In the genomic region with DNA sequence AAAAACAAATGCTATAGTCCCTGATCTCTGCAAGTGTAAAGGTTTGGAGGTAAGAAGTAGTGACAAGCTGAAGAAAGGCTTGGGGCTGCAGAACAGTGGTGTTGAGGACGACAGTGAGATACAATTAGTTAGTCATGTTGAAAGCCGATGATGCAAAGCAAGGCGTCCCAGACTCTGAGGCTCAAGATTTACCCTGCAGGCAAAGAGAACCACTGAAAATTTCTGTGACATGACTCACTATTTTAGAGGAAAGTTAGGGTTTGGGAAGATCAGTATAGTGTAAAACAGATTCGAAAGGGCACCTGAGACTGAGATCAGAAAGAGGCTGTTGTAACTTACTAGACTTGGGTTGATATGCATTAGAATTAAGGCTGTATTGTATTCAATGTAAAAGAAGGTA, we compare ENCODE assay signal across 16 cellular contexts.
A peak's percentile ranks its signal among the peaks of the same experiment; 100 is the strongest.
DNase-seq lines count a peak whose midpoint lies in the region; ATAC-seq, FAIRE-seq and TF ChIP-seq lines count a peak whose summit lies in the region.
"Had no signal": no experiment of that assay in that cellular context is flagged by ENCODE, and none has a peak within 500 bp of the region (broad histone marks: within the 10 kb centered on the region; RNA-seq: fewer than 3 reads in every experiment).

No MANE protein-coding gene starts in this region.

- no peaks in the 10 kb centered on the region for H3K36me3 ChIP-seq in adipocyte (ENCODE audit: control insufficient read depth, insufficient read depth, low read length, severe bottlenecking)
- H3K36me3 ChIP-seq in aorta (ENCODE audit: control insufficient read depth in 1 of 2, insufficient read depth in 2 of 2, low read length in 1 of 2): no peaks in the 10 kb centered on the region
- no peaks in the 10 kb centered on the region for H3K36me3 ChIP-seq in HepG2 (replicated peaks in 1 of 2; ENCODE audit: control insufficient read depth in 1 of 2, insufficient read depth in 2 of 2, low read length in 2 of 2)
- H3K36me3 ChIP-seq: vagina had no signal

- H3K4me1 ChIP-seq in adipocyte (ENCODE audit: control insufficient read depth, insufficient read depth, low read length) (no peaks in the 10 kb centered on the region), aorta (ENCODE audit: control insufficient read depth in 1 of 2, insufficient read depth in 2 of 2, low read length in 2 of 2) (no peaks in the 10 kb centered on the region), HepG2 (ENCODE audit: insufficient read depth, low read length) (peaks cover 56% of the 10 kb centered on the region)
- H3K4me1 ChIP-seq: vagina had no signal

- H3K4me3 ChIP-seq in adipocyte (ENCODE audit: low read length): no peak overlapping the region
- H3K4me3 ChIP-seq in aorta (ENCODE audit: low read length in 2 of 2): no peak overlapping the region
- H3K4me3 ChIP-seq in HepG2 (replicated peaks in 1 of 3; ENCODE audit: insufficient read depth in 1 of 3, low read depth in 2 of 3, low read length in 3 of 3): no peak overlapping the region
- H3K4me3 ChIP-seq: vagina had no signal

- BruUV-seq in HepG2 (replicated peaks; lab: Mats Ljungman, UMichigan): no TSS peak

- intact Hi-C loops in aorta (cut with DNase I) (no loop called here), HepG2 (cut with micrococcal nuclease; ENCODE audit: unreplicated experiment) (no loop called here)

- CTCF ChIA-PET in HepG2 (lab: Yijun Ruan, JAX; ENCODE audit: low intra/inter-chr PET ratio, low total read pairs): no interaction called here

- no peaks in the 10 kb centered on the region for H3K79me2 ChIP-seq in HepG2 (ENCODE audit: insufficient read depth, low read length)

- no peak for TF ChIP-seq RAD21 in HepG2 (CRISPR knock-in tag; IDR thresholded peaks at IDR 0.05)

- in situ Hi-C loops in HepG2 (cut with HindIII; ENCODE audit: extremely low pct_ligation_motif_present, low pct_unique_long_range_greater_than_20kb): no loop called here

- H4K20me1 ChIP-seq in HepG2 (ENCODE audit: insufficient read depth, low read length): no peaks in the 10 kb centered on the region

- no peak overlapping the region for H3K4me2 ChIP-seq in HepG2 (ENCODE audit: low read depth, low read length)

- H3K27me3 ChIP-seq in adipocyte (replicated peaks; ENCODE audit: control insufficient read depth, insufficient read depth, low read length) (peaks cover 5% of the 10 kb centered on the region), aorta (ENCODE audit: control insufficient read depth in 1 of 2, insufficient read depth in 2 of 2, low read length in 1 of 2) (no peaks in the 10 kb centered on the region), HepG2 (ENCODE audit: control insufficient read depth in 1 of 2, insufficient read depth in 2 of 2, low read length in 2 of 2) (no peaks in the 10 kb centered on the region)
- H3K27me3 ChIP-seq: vagina had no signal

- POLR2A ChIA-PET in HepG2 (lab: Yijun Ruan, JAX): no interaction called here

- H2AFZ ChIP-seq in HepG2 (ENCODE audit: low read length): no peak overlapping the region

- TF ChIP-seq EP300 in HepG2 (IDR thresholded peaks at IDR 0.05; ENCODE audit: low read depth in 2 of 2, low read length in 2 of 2): no peak
- no peak for TF ChIP-seq EP300 in HepG2 (CRISPR knock-in tag; IDR thresholded peaks at IDR 0.05; ENCODE audit: borderline replicate concordance)

- no peak for TF ChIP-seq CTCF in HepG2 (CRISPR knock-in tag; IDR thresholded peaks at IDR 0.05)

- no peak overlapping the region for H3K9ac ChIP-seq in adipocyte (ENCODE audit: low read length)
- H3K9ac ChIP-seq in HepG2 (ENCODE audit: insufficient read depth, low read depth, low read length): no peak overlapping the region

- H3K9me3 ChIP-seq in adipocyte (ENCODE audit: control insufficient read depth, low read length) (no peaks in the 10 kb centered on the region), aorta (ENCODE audit: control insufficient read depth, low read length) (no peaks in the 10 kb centered on the region), HepG2 (ENCODE audit: low read length) (no peaks in the 10 kb centered on the region)
- H3K9me3 ChIP-seq: vagina had no signal

- DNase-seq in AG20443 (ENCODE audit: low spot score): peak; percentile 63
- DNase-seq in adipocyte (ENCODE audit: low read depth): peak; percentile 81
- peak; percentile 66 for DNase-seq in glomerular visceral epithelial cell (ENCODE audit: extremely low spot score)
- no peak for DNase-seq in aorta
- DNase-seq in HepG2 (ENCODE audit: low spot score): no peak
- DNase-seq in SIG-M5 (lab: John Stamatoyannopoulos, UW): no peak
- DNase-seq in KG1 (lab: John Stamatoyannopoulos, UW): no peak
- DNase-seq: activated CD8-positive, alpha-beta T cell treated with anti-CD3 and anti-CD28 coated beads, Interleukin-2, amount 10 ng/mL, durations not matched to agents 7 days and 5 days; activated naive CD4-positive, alpha-beta T cell treated with anti-CD3 and anti-CD28 coated beads for 36 hours; AML-193; dermis blood vessel endothelial cell; head of caudate nucleus; NCI-H187; T-helper 2 cell had no signal

- WGBS in aorta, 2 donors: 53 to 59% methylated on average over 4 of the region's 4 CpGs
- 84% methylated on average over 4 of the region's 4 CpGs for WGBS in HepG2 (ENCODE audit: low lambda C conversion rate)

- H3K27ac ChIP-seq in aorta (ENCODE audit: low read depth in 1 of 2, low read length in 2 of 2) (no peak overlapping the region), HepG2 (ENCODE audit: extremely low read length, insufficient read depth, low read length) (no peak overlapping the region)
- H3K27ac ChIP-seq: vagina had no signal

- ATAC-seq in HG02870 (IDR thresholded peaks at IDR 0.05; ENCODE audit: unreplicated experiment) (peak; percentile 75), aorta (ENCODE audit: low FRiP score) (no peak), HepG2 (no peak)
- ATAC-seq: activated CD8-positive, alpha-beta T cell treated with anti-CD3 and anti-CD28 coated beads, Interleukin-2, amount 10 ng/mL, durations not matched to agents 7 days and 5 days had no signal

- FAIRE-seq in HepG2 (lab: Jason Lieb, UNC): no peak

- TF ChIP-seq POLR2A in HepG2 (IDR thresholded peaks at IDR 0.05; ENCODE audit: insufficient read depth in 1 of 2, low read depth in 2 of 2, low read length in 2 of 2): no peak

TF ChIP-seq in HepG2, 621 proteins besides CTCF, POLR2A, EP300 and RAD21:
- no peak for TF ChIP-seq BORCS8-MEF2B (CRISPR knock-in tag; IDR thresholded peaks at IDR 0.05)
- no peak for TF ChIP-seq TBX2 (CRISPR knock-in tag; IDR thresholded peaks at IDR 0.05; ENCODE audit: borderline replicate concordance)
- TF ChIP-seq CREB1 (IDR thresholded peaks at IDR 0.05): no peak
- TF ChIP-seq CREB1 (CRISPR knock-in tag; IDR thresholded peaks at IDR 0.05): no peak
- TF ChIP-seq NCOR1 (IDR thresholded peaks at IDR 0.05; ENCODE audit: borderline replicate concordance, low read length): no peak
- TF ChIP-seq TARDBP (CRISPR knock-in tag; IDR thresholded peaks at IDR 0.05): no peak
- no peak for TF ChIP-seq ZNF816 (CRISPR knock-in tag; IDR thresholded peaks at IDR 0.05; ENCODE audit: borderline replicate concordance)
- TF ChIP-seq CBFB (CRISPR knock-in tag; IDR thresholded peaks at IDR 0.05): no peak
- no peak for TF ChIP-seq RBFOX2 (IDR thresholded peaks at IDR 0.05; ENCODE audit: low read depth, low read length)
- no peak for TF ChIP-seq ZNF839 (CRISPR knock-in tag; IDR thresholded peaks at IDR 0.05; ENCODE audit: borderline replicate concordance)
- TF ChIP-seq, protein P1, sequence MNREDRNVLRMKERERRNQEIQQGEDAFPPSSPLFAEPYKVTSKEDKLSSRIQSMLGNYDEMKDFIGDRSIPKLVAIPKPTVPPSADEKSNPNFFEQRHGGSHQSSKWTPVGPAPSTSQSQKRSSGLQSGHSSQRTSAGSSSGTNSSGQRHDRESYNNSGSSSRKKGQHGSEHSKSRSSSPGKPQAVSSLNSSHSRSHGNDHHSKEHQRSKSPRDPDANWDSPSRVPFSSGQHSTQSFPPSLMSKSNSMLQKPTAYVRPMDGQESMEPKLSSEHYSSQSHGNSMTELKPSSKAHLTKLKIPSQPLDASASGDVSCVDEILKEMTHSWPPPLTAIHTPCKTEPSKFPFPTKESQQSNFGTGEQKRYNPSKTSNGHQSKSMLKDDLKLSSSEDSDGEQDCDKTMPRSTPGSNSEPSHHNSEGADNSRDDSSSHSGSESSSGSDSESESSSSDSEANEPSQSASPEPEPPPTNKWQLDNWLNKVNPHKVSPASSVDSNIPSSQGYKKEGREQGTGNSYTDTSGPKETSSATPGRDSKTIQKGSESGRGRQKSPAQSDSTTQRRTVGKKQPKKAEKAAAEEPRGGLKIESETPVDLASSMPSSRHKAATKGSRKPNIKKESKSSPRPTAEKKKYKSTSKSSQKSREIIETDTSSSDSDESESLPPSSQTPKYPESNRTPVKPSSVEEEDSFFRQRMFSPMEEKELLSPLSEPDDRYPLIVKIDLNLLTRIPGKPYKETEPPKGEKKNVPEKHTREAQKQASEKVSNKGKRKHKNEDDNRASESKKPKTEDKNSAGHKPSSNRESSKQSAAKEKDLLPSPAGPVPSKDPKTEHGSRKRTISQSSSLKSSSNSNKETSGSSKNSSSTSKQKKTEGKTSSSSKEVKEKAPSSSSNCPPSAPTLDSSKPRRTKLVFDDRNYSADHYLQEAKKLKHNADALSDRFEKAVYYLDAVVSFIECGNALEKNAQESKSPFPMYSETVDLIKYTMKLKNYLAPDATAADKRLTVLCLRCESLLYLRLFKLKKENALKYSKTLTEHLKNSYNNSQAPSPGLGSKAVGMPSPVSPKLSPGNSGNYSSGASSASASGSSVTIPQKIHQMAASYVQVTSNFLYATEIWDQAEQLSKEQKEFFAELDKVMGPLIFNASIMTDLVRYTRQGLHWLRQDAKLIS (CRISPR knock-in tag; IDR thresholded peaks at IDR 0.05): no peak
- no peak for TF ChIP-seq RXRB (CRISPR knock-in tag; IDR thresholded peaks at IDR 0.05; ENCODE audit: borderline replicate concordance)
- TF ChIP-seq DNMT1 (CRISPR knock-in tag; IDR thresholded peaks at IDR 0.05): no peak
- TF ChIP-seq, protein P2, sequence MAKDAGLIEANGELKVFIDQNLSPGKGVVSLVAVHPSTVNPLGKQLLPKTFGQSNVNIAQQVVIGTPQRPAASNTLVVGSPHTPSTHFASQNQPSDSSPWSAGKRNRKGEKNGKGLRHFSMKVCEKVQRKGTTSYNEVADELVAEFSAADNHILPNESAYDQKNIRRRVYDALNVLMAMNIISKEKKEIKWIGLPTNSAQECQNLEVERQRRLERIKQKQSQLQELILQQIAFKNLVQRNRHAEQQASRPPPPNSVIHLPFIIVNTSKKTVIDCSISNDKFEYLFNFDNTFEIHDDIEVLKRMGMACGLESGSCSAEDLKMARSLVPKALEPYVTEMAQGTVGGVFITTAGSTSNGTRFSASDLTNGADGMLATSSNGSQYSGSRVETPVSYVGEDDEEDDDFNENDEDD (CRISPR knock-in tag; IDR thresholded peaks at IDR 0.05; ENCODE audit: borderline replicate concordance): no peak
- no peak for TF ChIP-seq TP53 (CRISPR knock-in tag; conservative IDR thresholded peaks at IDR 0.05)
- TF ChIP-seq SP2 (CRISPR knock-in tag; IDR thresholded peaks at IDR 0.05): no peak
- TF ChIP-seq CCDC6 (CRISPR knock-in tag; IDR thresholded peaks at IDR 0.05): no peak
- TF ChIP-seq ZBTB8A (CRISPR knock-in tag; IDR thresholded peaks at IDR 0.05; ENCODE audit: borderline replicate concordance, low read depth): no peak

Comparison
In these comparisons a context has a peak if more than half of its experiments do, and no peak if none do; other contexts are left out.
1. DNase-seq: peak in AG20443 (single experiment), adipocyte (single experiment) and glomerular visceral epithelial cell (single experiment); none in aorta (0 of 2), HepG2 (single experiment), SIG-M5 (single experiment) and KG1 (single experiment).